Comparison of ENCODE assay signal across 7 cellular contexts in genomic region chr6:144265390-144265789, GRCh38. TPM values are rescaled to one million over a fixed set of nuclear protein-coding genes. Genes with fewer than 3 reads are reported as not detected.
DNase-seq lines count a peak whose midpoint lies in the region; ATAC-seq, FAIRE-seq and TF ChIP-seq lines count a peak whose summit lies in the region.

No MANE protein-coding gene starts in this region.

- FAIRE-seq in endothelial cell of umbilical vein (lab: Jason Lieb, UNC) = peak; percentile 18

- H3K36me3 ChIP-seq in MG63 = no peaks in the 10 kb centered on the region
- H3K36me3 ChIP-seq in endothelial cell of umbilical vein (ENCODE audit: control insufficient read depth in 2 of 2, extremely low read depth in 1 of 2, insufficient read depth in 2 of 2, low read length in 2 of 2) = no peaks in the 10 kb centered on the region

- H3K27me3 ChIP-seq in MG63 = no peaks in the 10 kb centered on the region
- H3K27me3 ChIP-seq in endothelial cell of umbilical vein (ENCODE audit: control insufficient read depth in 2 of 2, insufficient read depth in 2 of 2, low read length in 2 of 2) = no peaks in the 10 kb centered on the region

- no TSS peak for BruUV-seq in endothelial cell of umbilical vein (replicated peaks; lab: Mats Ljungman, UMichigan)

- no peaks in the 10 kb centered on the region for H3K9me1 ChIP-seq in endothelial cell of umbilical vein (replicated peaks; ENCODE audit: control insufficient read depth, extremely low read depth, insufficient read depth, low read length)

- H3K4me3 ChIP-seq in MG63 (no peak overlapping the region), endothelial cell of umbilical vein (replicated peaks in 1 of 3; ENCODE audit: insufficient read depth in 1 of 3, low read depth in 1 of 3, low read length in 3 of 3) (no peak overlapping the region)

- no peaks in the 10 kb centered on the region for H3K27me3 Mint-ChIP-seq in activated T-helper 17 cell treated with anti-CD3 and anti-CD28 coated beads, Interleukin-2, amount 50 U/mL, for 72 hours

- H3K27ac ChIP-seq in endothelial cell of umbilical vein (ENCODE audit: insufficient read depth, low read depth, low read length) = peak overlapping the region; percentile 82

- intact Hi-C loops in endothelial cell of umbilical vein (cut with micrococcal nuclease) = loop anchor here (1.0 kb wide), 1 partner anchor 20 kb away; the partner anchor contains the start of gene UTRN

- H3K4me3 Mint-ChIP-seq in activated T-helper 17 cell treated with anti-CD3 and anti-CD28 coated beads, Interleukin-2, amount 50 U/mL, for 72 hours = no peak overlapping the region

- H3K4me1 Mint-ChIP-seq in activated T-helper 17 cell treated with anti-CD3 and anti-CD28 coated beads, Interleukin-2, amount 50 U/mL, for 72 hours = no peaks in the 10 kb centered on the region

- H3K4me1 ChIP-seq in endothelial cell of umbilical vein (ENCODE audit: control insufficient read depth, extremely low read depth, insufficient read depth, low read length) = peaks cover 28% of the 10 kb centered on the region

- H3K9ac ChIP-seq in endothelial cell of umbilical vein (replicated peaks; ENCODE audit: extremely low read depth, insufficient read depth, low read length) = peak overlapping the region; percentile 30

- no peak for TF ChIP-seq POLR2A in endothelial cell of umbilical vein (IDR thresholded peaks at IDR 0.05; ENCODE audit: low read depth, low read length)

- dilution Hi-C loops in endothelial cell of umbilical vein (cut with MboI; ENCODE audit: extremely low pct_ligation_motif_present, low sequenced_read_pairs) = no loop called here

- DNase-seq in MG63 (peak; percentile 52), endothelial cell of umbilical vein (ENCODE audit: low read depth, low spot score) (peak; percentile 64), retina (peak; percentile 48), NCI-H187 (lab: John Stamatoyannopoulos, UW) (no peak), foreskin melanocyte (no peak)

- POLR2A ChIA-PET in endothelial cell of umbilical vein (lab: Charles Lee) = no interaction called here

- no peak for TF ChIP-seq CTCF in endothelial cell of umbilical vein (IDR thresholded peaks at IDR 0.05; ENCODE audit: extremely low read depth in 1 of 2, insufficient read depth in 1 of 2, low read depth in 1 of 2, low read length in 2 of 2)

- no peak overlapping the region for H2AFZ ChIP-seq in endothelial cell of umbilical vein (ENCODE audit: low read depth, low read length)

- H3K36me3 Mint-ChIP-seq in activated T-helper 17 cell treated with anti-CD3 and anti-CD28 coated beads, Interleukin-2, amount 50 U/mL, for 72 hours (ENCODE audit: low read depth) = no peaks in the 10 kb centered on the region

- H4K20me1 ChIP-seq in endothelial cell of umbilical vein (replicated peaks; ENCODE audit: control insufficient read depth, extremely low read depth, insufficient read depth, low read length) = no peaks in the 10 kb centered on the region

- peak overlapping the region; percentile 65 for H3K4me2 ChIP-seq in endothelial cell of umbilical vein (ENCODE audit: insufficient read depth, low read length)

- no peaks in the 10 kb centered on the region for H3K79me2 ChIP-seq in endothelial cell of umbilical vein (ENCODE audit: control insufficient read depth, insufficient read depth, low read length)

- H3K9me3 ChIP-seq in MG63 (no peaks in the 10 kb centered on the region), endothelial cell of umbilical vein (replicated peaks; ENCODE audit: control insufficient read depth, insufficient read depth, low read length) (no peaks in the 10 kb centered on the region)

- no peaks in the 10 kb centered on the region for H3K9me3 Mint-ChIP-seq in activated T-helper 17 cell treated with anti-CD3 and anti-CD28 coated beads, Interleukin-2, amount 50 U/mL, for 72 hours

- no peak overlapping the region for H3K27ac Mint-ChIP-seq in activated T-helper 17 cell treated with anti-CD3 and anti-CD28 coated beads, Interleukin-2, amount 50 U/mL, for 72 hours

- CTCF ChIA-PET in endothelial cell of umbilical vein (lab: Charles Lee) = interaction anchor here (1.1 to 1.5 kb wide), 3 partner anchors 20 to 49 kb away, joined by 3 to 4 read pairs (median 3); no protein-coding TSS in a partner anchor

- peak; percentile 85 for ATAC-seq in GM21576 (IDR thresholded peaks at IDR 0.05; ENCODE audit: unreplicated experiment)
- ATAC-seq in activated T-helper 17 cell treated with anti-CD3 and anti-CD28 coated beads, Interleukin-2, amount 50 U/mL, for 72 hours (replicated peaks) = no peak

TF ChIP-seq in endothelial cell of umbilical vein, 7 proteins besides CTCF, POLR2A, EP300 and RAD21:
- TF ChIP-seq FOS (IDR thresholded peaks at IDR 0.05; ENCODE audit: borderline replicate concordance, insufficient read depth, low read length) = peak; percentile 20
- no peak for TF ChIP-seq EZH2 (IDR thresholded peaks at IDR 0.05; ENCODE audit: borderline replicate concordance, low read depth, low read length, severe bottlenecking)
- peak; percentile 51 for TF ChIP-seq JUN (IDR thresholded peaks at IDR 0.05; ENCODE audit: borderline replicate concordance, insufficient read depth, insufficient read length, low read depth)
- no peak for TF ChIP-seq MAX (IDR thresholded peaks at IDR 0.05; ENCODE audit: insufficient read depth, insufficient read length)

RNA-seq across cellular contexts. Expression of gene UTRN, which starts 19.7 kb away (rescaled TPM):
- 16.5 and 32.7 TPM in 2 replicates for total RNA-seq in MG63 (2014; rRNA removed; shearing (Covaris generic); ENCODE audit: low replicate concordance)
- 224 and 228 TPM in 2 replicates for total RNA-seq in endothelial cell of umbilical vein
- 29.4 and 37.4 TPM in 2 replicates for polyA plus RNA-seq in endothelial cell of umbilical vein
- 52.7 and 54.7 TPM in 2 replicates for polyA plus RNA-seq in endothelial cell of umbilical vein (2011; cell fraction: cytosol; rRNA removed)
- polyA plus RNA-seq in endothelial cell of umbilical vein (2011; cell fraction: nucleus; rRNA removed) = 174 and 189 TPM in 2 replicates
- polyA plus RNA-seq in endothelial cell of umbilical vein (2012) = 99.2 and 122 TPM in 2 replicates
- polyA minus RNA-seq in endothelial cell of umbilical vein = 230 and 248 TPM in 2 replicates
- polyA minus RNA-seq in endothelial cell of umbilical vein (2011; cell fraction: cytosol; rRNA and poly(A)+ RNA removed) = 11.5 TPM
- polyA minus RNA-seq in endothelial cell of umbilical vein (2011; cell fraction: nucleus; rRNA and poly(A)+ RNA removed) = 578 and 660 TPM in 2 replicates
- total RNA-seq in activated T-helper 17 cell treated with anti-CD3 and anti-CD28 coated beads, Interleukin-2, amount 50 U/mL, for 72 hours = 10 to 100 TPM; 51.2 to 55.1 TPM

Comparison
In these comparisons a context has a peak if more than half of its experiments do, and no peak if none do; other contexts are left out.
1. DNase-seq: peak in MG63 (single experiment), endothelial cell of umbilical vein (single experiment) and retina (single experiment); none in NCI-H187 (0 of 2) and foreskin melanocyte (single experiment).